1 cellular context compared by ENCODE assay signal in genomic region chr20:47551841-47552240, GRCh38.
A peak's percentile ranks its signal among the peaks of the same experiment; 100 is the strongest.
TF ChIP-seq lines count a peak whose summit lies in the region.

No MANE protein-coding gene starts in this region.

TF ChIP-seq in HepG2, 621 proteins besides CTCF, POLR2A, EP300 and RAD21 (continued from another document):
- TF ChIP-seq ZGPAT (CRISPR knock-in tag; IDR thresholded peaks at IDR 0.05), result no peak
- TF ChIP-seq PPARG (CRISPR knock-in tag; conservative IDR thresholded peaks at IDR 0.05), result 0 out of 2 replicates have a peak, but pooled peaks have one; percentile 14
- TF ChIP-seq ARID2 (CRISPR knock-in tag; IDR thresholded peaks at IDR 0.05; ENCODE audit: borderline replicate concordance), result no peak
